ENCODE assay signal across 8 cellular contexts in genomic region chr10:22437620-22438588, GRCh38.
DNase-seq lines count a peak whose midpoint lies in the region; ATAC-seq lines count a peak whose summit lies in the region.

No MANE protein-coding gene starts in this region.

- H3K36me3 Mint-ChIP-seq in activated CD4-positive, alpha-beta T cell treated with anti-CD3 and anti-CD28 coated beads, Interleukin-2, amount 10 ng/mL, durations not matched to agents 7 days and 5 days (ENCODE audit: low read depth) = peaks cover 5% of the 10 kb centered on the region

- H3K9ac ChIP-seq in BLaER1 treated with 17β-estradiol and CSF1 and Interleukin-3, amounts not matched to agents 10 nM and 100 nM = peak overlapping the region; percentile 88 to 98 (median 93)

- H3K36me3 ChIP-seq in BLaER1 treated with 17β-estradiol and CSF1 and Interleukin-3, amounts not matched to agents 10 nM and 100 nM = no peaks in the 10 kb centered on the region

- H3K4me3 Mint-ChIP-seq in activated CD4-positive, alpha-beta T cell treated with anti-CD3 and anti-CD28 coated beads, Interleukin-2, amount 10 ng/mL, durations not matched to agents 7 days and 5 days = peak overlapping the region; percentile 90

- H3K27me3 ChIP-seq in BLaER1 treated with 17β-estradiol and CSF1 and Interleukin-3, amounts not matched to agents 10 nM and 100 nM = no peaks in the 10 kb centered on the region

- H4K20me1 ChIP-seq in BLaER1 treated with 17β-estradiol and CSF1 and Interleukin-3, amounts not matched to agents 10 nM and 100 nM = no peaks in the 10 kb centered on the region

- H3K27me3 Mint-ChIP-seq in activated CD4-positive, alpha-beta T cell treated with anti-CD3 and anti-CD28 coated beads, Interleukin-2, amount 10 ng/mL, durations not matched to agents 7 days and 5 days = peaks cover 7% of the 10 kb centered on the region

- H3K27ac ChIP-seq in BLaER1 treated with 17β-estradiol and CSF1 and Interleukin-3, amounts not matched to agents 10 nM and 100 nM = peak overlapping the region; percentile 90 to 98 (median 95)

- H3K4me1 ChIP-seq in BLaER1 treated with 17β-estradiol and CSF1 and Interleukin-3, amounts not matched to agents 10 nM and 100 nM = peaks cover 21 to 60% (median 36%) of the 10 kb centered on the region in 10 experiments

- H3K9me3 ChIP-seq in BLaER1 treated with 17β-estradiol and CSF1 and Interleukin-3, amounts not matched to agents 10 nM and 100 nM (replicated peaks in 1 of 11) = no peaks in the 10 kb centered on the region

- H3K4me2 ChIP-seq in BLaER1 treated with 17β-estradiol and CSF1 and Interleukin-3, amounts not matched to agents 10 nM and 100 nM = peak overlapping the region; percentile 81 to 95 (median 90)

- H3K9me3 Mint-ChIP-seq in activated CD4-positive, alpha-beta T cell treated with anti-CD3 and anti-CD28 coated beads, Interleukin-2, amount 10 ng/mL, durations not matched to agents 7 days and 5 days = no peaks in the 10 kb centered on the region

- peaks cover 34% of the 10 kb centered on the region for H3K4me1 Mint-ChIP-seq in activated CD4-positive, alpha-beta T cell treated with anti-CD3 and anti-CD28 coated beads, Interleukin-2, amount 10 ng/mL, durations not matched to agents 7 days and 5 days

- no peak for DNase-seq in activated CD4-positive, alpha-beta T cell treated with anti-CD3 and anti-CD28 coated beads, Interleukin-2, amount 10 ng/mL, durations not matched to agents 7 days and 5 days
- DNase-seq in fibroblast of peridontal ligament (ENCODE audit: extremely low read depth) = peak; percentile 43
- DNase-seq in occipital lobe (lab: John Stamatoyannopoulos, UW) = peak; percentile 37
- no peak for DNase-seq in NCI-H2029 treated with DMSO at 0.1 percent for 48 hours (lab: John Stamatoyannopoulos, UW)
- no peak for DNase-seq in HPDE6-E6E7 (ENCODE audit: extremely low spot score)

- CTCF ChIA-PET in activated CD4-positive, alpha-beta T cell treated with anti-CD3 and anti-CD28 coated beads, Interleukin-2, amount 10 ng/mL, durations not matched to agents 7 days and 5 days (lab: Charles Lee) = interaction anchor here (2.2 to 2.7 kb wide), 2 partner anchors 11 to 17 kb away, joined by 7 to 8 read pairs; no protein-coding TSS in a partner anchor

- H3K4me3 ChIP-seq in BLaER1 treated with 17β-estradiol and CSF1 and Interleukin-3, amounts not matched to agents 10 nM and 100 nM = peak overlapping the region; percentile 64 to 81 (median 76)

- H3K27ac Mint-ChIP-seq in activated CD4-positive, alpha-beta T cell treated with anti-CD3 and anti-CD28 coated beads, Interleukin-2, amount 10 ng/mL, durations not matched to agents 7 days and 5 days = peak overlapping the region; percentile 99

- peak; percentile 24 for ATAC-seq in GM19035 (IDR thresholded peaks at IDR 0.05; ENCODE audit: unreplicated experiment)
- peak; percentile 30 for ATAC-seq in HG03139 (IDR thresholded peaks at IDR 0.05; ENCODE audit: unreplicated experiment)

- POLR2A ChIA-PET in activated CD4-positive, alpha-beta T cell treated with anti-CD3 and anti-CD28 coated beads, Interleukin-2, amount 10 ng/mL, durations not matched to agents 7 days and 5 days (lab: Charles Lee) = interaction anchor here (0.6 to 0.7 kb wide), 3 partner anchors 96 to 195 kb away, joined by 3 read pairs; no protein-coding TSS in a partner anchor

Comparison
In these comparisons a context has a peak if more than half of its experiments do, and no peak if none do; other contexts are left out.
1. DNase-seq: peak in fibroblast of peridontal ligament (single experiment) and occipital lobe (single experiment); none in activated CD4-positive, alpha-beta T cell treated with anti-CD3 and anti-CD28 coated beads, Interleukin-2, amount 10 ng/mL, durations not matched to agents 7 days and 5 days (single experiment), NCI-H2029 treated with DMSO at 0.1 percent for 48 hours (single experiment) and HPDE6-E6E7 (single experiment).